ENCODE assay signal across 13 cellular contexts in genomic region chr9:109707355-109707754, GRCh38.
"Had no signal": no experiment of that assay in that cellular context is flagged by ENCODE, and none has a peak within 500 bp of the region (broad histone marks: within the 10 kb centered on the region; RNA-seq: fewer than 3 reads in every experiment).

No MANE protein-coding gene starts in this region.

- ATAC-seq: naive thymus-derived CD4-positive, alpha-beta T cell; stimulated activated effector memory CD8-positive, alpha-beta T cell treated with anti-CD3 and anti-CD28 coated beads, Interleukin-12 subunit alpha, Interleukin-12 subunit beta, amount 100 ng/mL, for 72 hours had no signal

- DNase-seq: activated CD4-positive, alpha-beta T cell treated with anti-CD3 and anti-CD28 coated beads, Interleukin-2, amount 10 ng/mL, durations not matched to agents 24 days and 14 days; activated CD4-positive, CD25-positive, alpha-beta regulatory T cell; activated CD8-positive, alpha-beta memory T cell treated with anti-CD3 and anti-CD28 coated beads for 24 hours; anterior cingulate cortex; esophagus squamous epithelium; glutamatergic neuron; immature natural killer cell; midbrain; naive thymus-derived CD4-positive, alpha-beta T cell; ovary; SW 1271; uterus had no signal
